20 cellular contexts compared by ENCODE assay signal in genomic region chr7:74197449-74198108, GRCh38. TPM values are rescaled to one million over a fixed set of nuclear protein-coding genes. Genes with fewer than 3 reads are reported as not detected.
DNase-seq lines count a peak whose midpoint lies in the region; ATAC-seq, FAIRE-seq and TF ChIP-seq lines count a peak whose summit lies in the region.
"Had no signal": no experiment of that assay in that cellular context is flagged by ENCODE, and none has a peak within 500 bp of the region (broad histone marks: within the 10 kb centered on the region; RNA-seq: fewer than 3 reads in every experiment).

No MANE protein-coding gene starts in this region.

- ATAC-seq in SK-N-SH treated with all-trans-retinoic acid at 6 μM for 48 hours (no peak), HepG2 (no peak; the same call in 1 of the 3 replicates), GM21360 (IDR thresholded peaks at IDR 0.05; ENCODE audit: unreplicated experiment) (no peak), HG03139 (IDR thresholded peaks at IDR 0.05; ENCODE audit: unreplicated experiment) (no peak)
- ATAC-seq: Right ventricle myocardium inferior; stimulated activated memory B cell treated with anti-CD40 and anti-IgM and Interleukin-4, amounts not matched to agents 10 μg/mL and 1 μg/mL and 100 μg/mL, for 72 hours had no signal

- H3K9me3 ChIP-seq in cardiac muscle cell (ENCODE audit: low read depth) (no peaks in the 10 kb centered on the region), HepG2 (ENCODE audit: low read length) (no peaks in the 10 kb centered on the region)

- TF ChIP-seq EP300 in HepG2 (IDR thresholded peaks at IDR 0.05; ENCODE audit: low read depth in 2 of 2, low read length in 2 of 2) (no peak), HepG2 (CRISPR knock-in tag; IDR thresholded peaks at IDR 0.05; ENCODE audit: borderline replicate concordance) (no peak)

- no peaks in the 10 kb centered on the region for H3K79me2 ChIP-seq in HepG2 (ENCODE audit: insufficient read depth, low read length)

- H3K27ac ChIP-seq in cardiac muscle cell = peak overlapping the region; percentile 72
- H3K27ac ChIP-seq in HepG2 (ENCODE audit: extremely low read length, insufficient read depth, low read length) = no peak overlapping the region
- H3K27ac ChIP-seq in temporal lobe (ENCODE audit: low read depth, low read length) = peak overlapping the region; percentile 50
- H3K27ac ChIP-seq: WERI-Rb-1 had no signal

- H3K36me3 ChIP-seq in cardiac muscle cell = peaks cover 28% of the 10 kb centered on the region
- H3K36me3 ChIP-seq in HepG2 (replicated peaks in 1 of 2; ENCODE audit: control insufficient read depth in 1 of 2, insufficient read depth in 2 of 2, low read length in 2 of 2) = peaks cover 18 to 31% of the 10 kb centered on the region in 2 experiments; a peak in 4 of 5 replicates

- POLR2A ChIA-PET in HepG2 (lab: Yijun Ruan, JAX) = no interaction called here

- 99% methylated on average over 8 of the region's 9 CpGs for WGBS in HepG2 (ENCODE audit: low lambda C conversion rate)

- H2AFZ ChIP-seq in HepG2 (ENCODE audit: low read length) = no peak overlapping the region

- H3K4me2 ChIP-seq in HepG2 (ENCODE audit: low read depth, low read length) = no peak overlapping the region

- TF ChIP-seq RAD21 in HepG2 (CRISPR knock-in tag; IDR thresholded peaks at IDR 0.05) = no peak

- no peak for DNase-seq in cardiac muscle cell (ENCODE audit: low read depth in 1 of 2, low spot score in 1 of 2)
- DNase-seq in cardiac septum (ENCODE audit: low spot score) = no peak
- DNase-seq in HepG2 (ENCODE audit: low spot score) = no peak
- DNase-seq in HTR-8/SVneo (ENCODE audit: insufficient read length, low spot score) = no peak
- DNase-seq: activated CD8-positive, alpha-beta memory T cell treated with anti-CD3 and anti-CD28 coated beads for 24 hours; anterior cingulate cortex; CD8-positive, alpha-beta memory T cell; NCI-H1048; NCI-H2081 treated with DMSO at 0.1 percent for 48 hours; NCI-H510A treated with DMSO at 0.1 percent for 48 hours; trophoblast cell; WERI-Rb-1 had no signal

- in situ Hi-C loops in HepG2 (cut with HindIII; ENCODE audit: extremely low pct_ligation_motif_present, low pct_unique_long_range_greater_than_20kb) = no loop called here

- TF ChIP-seq CTCF in cardiac muscle cell (IDR thresholded peaks at IDR 0.05; ENCODE audit: low read depth, low read length) (no peak), HepG2 (CRISPR knock-in tag; IDR thresholded peaks at IDR 0.05) (no peak)

- H3K27me3 ChIP-seq in cardiac muscle cell = no peaks in the 10 kb centered on the region
- H3K27me3 ChIP-seq in HepG2 (ENCODE audit: control insufficient read depth in 1 of 2, insufficient read depth in 2 of 2, low read length in 2 of 2) = no peaks in the 10 kb centered on the region

- peak in 1 of 2 experiments; percentile 39; a peak in 1 of 4 replicates for TF ChIP-seq POLR2A in HepG2 (IDR thresholded peaks at IDR 0.05; ENCODE audit: insufficient read depth in 1 of 2, low read depth in 2 of 2, low read length in 2 of 2)

- H3K4me1 ChIP-seq in cardiac muscle cell (ENCODE audit: low read depth) (peaks cover 29% of the 10 kb centered on the region), HepG2 (ENCODE audit: insufficient read depth, low read length) (no peaks in the 10 kb centered on the region)

- BruUV-seq in HepG2 (replicated peaks; lab: Mats Ljungman, UMichigan) = no TSS peak

- no peaks in the 10 kb centered on the region for H4K20me1 ChIP-seq in HepG2 (ENCODE audit: insufficient read depth, low read length)

- H3K9ac ChIP-seq in HepG2 (ENCODE audit: insufficient read depth, low read depth, low read length) = no peak overlapping the region

- CTCF ChIA-PET in HepG2 (lab: Yijun Ruan, JAX; ENCODE audit: low intra/inter-chr PET ratio, low total read pairs) = no interaction called here

- intact Hi-C loops in cardiac septum (cut with DNase I) (no loop called here), HepG2 (cut with micrococcal nuclease; ENCODE audit: unreplicated experiment) (no loop called here)

- H3K4me3 ChIP-seq in cardiac muscle cell (no peak overlapping the region), HepG2 (replicated peaks in 1 of 3; ENCODE audit: insufficient read depth in 1 of 3, low read depth in 2 of 3, low read length in 3 of 3) (no peak overlapping the region)
- H3K4me3 ChIP-seq: lung had no signal

- FAIRE-seq in HepG2 (lab: Jason Lieb, UNC) (no peak), HTR-8/SVneo (lab: Jason Lieb, UNC) (no peak)
- FAIRE-seq: islet of Langerhans had no signal

RNA-seq across cellular contexts. Expression of gene LAT2, which starts 12.2 kb away (rescaled TPM):
- total RNA-seq in cardiac muscle cell (0.63 and 1.1 TPM in 2 replicates), cardiac septum (2.3 TPM), HepG2 (2016; rRNA removed; fragmentation: Illumina TruSeq; extraction: Trizol) (0.83 and 1.00 TPM in 2 replicates), temporal lobe (0.98 TPM)
- polyA plus RNA-seq in cardiac muscle cell (0.86 and 0.94 TPM in 2 replicates), HepG2 (2011; rRNA removed) (0.75 and 0.95 TPM in 2 replicates)
- 0.18 and 0.20 TPM in 2 replicates for total RNA-seq in HepG2 (2016; cell fraction: cytosol; rRNA removed; fragmentation: Illumina TruSeq; extraction: Trizol; ENCODE audit: low read depth)
- 0.93 and 0.97 TPM in 2 replicates for total RNA-seq in HepG2 (2016; cell fraction: insoluble cytoplasmic fraction; rRNA removed; fragmentation: Illumina TruSeq; extraction: Trizol)
- 0.31 and 0.43 TPM in 2 replicates for total RNA-seq in HepG2 (2016; cell fraction: membrane; rRNA removed; fragmentation: Illumina TruSeq; extraction: Trizol)
- total RNA-seq in HepG2 (2016; cell fraction: nucleus; rRNA removed; fragmentation: Illumina TruSeq; extraction: Trizol) = 0.44 and 0.78 TPM in 2 replicates
- polyA plus RNA-seq in HepG2 (2011; cell fraction: cytosol; rRNA removed) = 0.67 and 0.77 TPM in 2 replicates
- polyA plus RNA-seq in HepG2 (2011; cell fraction: nucleus; rRNA removed) = 0.90 and 1.1 TPM in 2 replicates
- 0.32 and 0.43 TPM in 2 replicates for polyA plus RNA-seq in HepG2 (2012)
- polyA plus RNA-seq in HepG2 (2016; cell fraction: cytosol; fragmentation: Illumina TruSeq; extraction: Trizol; ENCODE audit: low read depth) = 0.17 and 0.32 TPM in 2 replicates
- polyA plus RNA-seq in HepG2 (2016; cell fraction: insoluble cytoplasmic fraction; fragmentation: Illumina TruSeq; extraction: Trizol; ENCODE audit: low read depth) = 0.59 and 1.4 TPM in 2 replicates
- polyA plus RNA-seq in HepG2 (2016; cell fraction: membrane; fragmentation: Illumina TruSeq; extraction: Trizol; ENCODE audit: low read depth) = 0.66 and 0.90 TPM in 2 replicates
- polyA plus RNA-seq in HepG2 (2016; cell fraction: nucleus; fragmentation: Illumina TruSeq; extraction: Trizol; ENCODE audit: insufficient read depth, low read depth) = 0.67 and 2.3 TPM in 2 replicates
- polyA minus RNA-seq in HepG2 (2011; rRNA and poly(A)+ RNA removed; ENCODE audit: low replicate concordance) = 0.62 and 1.2 TPM in 2 replicates
- polyA minus RNA-seq in HepG2 (2011; cell fraction: cytosol; rRNA and poly(A)+ RNA removed) = not detected in 2 replicates
- polyA minus RNA-seq in HepG2 (2011; cell fraction: nucleus; rRNA and poly(A)+ RNA removed) = 0.25 TPM in 1 of 2 replicates, not detected in the other

RNA-seq across cellular contexts. Expression of gene EIF4H, which starts 23.4 kb away (rescaled TPM):
- 314 and 330 TPM in 2 replicates for total RNA-seq in cardiac muscle cell
- polyA plus RNA-seq in cardiac muscle cell = 323 and 395 TPM in 2 replicates
- 168 TPM for total RNA-seq in cardiac septum
- 321 and 356 TPM in 2 replicates for total RNA-seq in HepG2 (2016; rRNA removed; fragmentation: Illumina TruSeq; extraction: Trizol)
- 23.2 and 29.3 TPM in 2 replicates for total RNA-seq in HepG2 (2016; cell fraction: cytosol; rRNA removed; fragmentation: Illumina TruSeq; extraction: Trizol; ENCODE audit: low read depth)
- 329 and 330 TPM in 2 replicates for total RNA-seq in HepG2 (2016; cell fraction: insoluble cytoplasmic fraction; rRNA removed; fragmentation: Illumina TruSeq; extraction: Trizol)
- 89.4 and 96.4 TPM in 2 replicates for total RNA-seq in HepG2 (2016; cell fraction: membrane; rRNA removed; fragmentation: Illumina TruSeq; extraction: Trizol)
- 126 and 145 TPM in 2 replicates for total RNA-seq in HepG2 (2016; cell fraction: nucleus; rRNA removed; fragmentation: Illumina TruSeq; extraction: Trizol)
- polyA plus RNA-seq in HepG2 (2011; rRNA removed) = 200 and 232 TPM in 2 replicates
- polyA plus RNA-seq in HepG2 (2011; cell fraction: cytosol; rRNA removed) = 246 and 252 TPM in 2 replicates
- polyA plus RNA-seq in HepG2 (2011; cell fraction: nucleus; rRNA removed) = 96.2 and 102 TPM in 2 replicates
- 170 and 183 TPM in 2 replicates for polyA plus RNA-seq in HepG2 (2012)
- polyA plus RNA-seq in HepG2 (2016; cell fraction: cytosol; fragmentation: Illumina TruSeq; extraction: Trizol; ENCODE audit: low read depth) = 19.6 and 20.9 TPM in 2 replicates
- polyA plus RNA-seq in HepG2 (2016; cell fraction: insoluble cytoplasmic fraction; fragmentation: Illumina TruSeq; extraction: Trizol; ENCODE audit: low read depth) = 319 and 333 TPM in 2 replicates
- polyA plus RNA-seq in HepG2 (2016; cell fraction: membrane; fragmentation: Illumina TruSeq; extraction: Trizol; ENCODE audit: low read depth) = 53.6 and 62.6 TPM in 2 replicates
- polyA plus RNA-seq in HepG2 (2016; cell fraction: nucleus; fragmentation: Illumina TruSeq; extraction: Trizol; ENCODE audit: insufficient read depth, low read depth) = 181 and 191 TPM in 2 replicates
- polyA minus RNA-seq in HepG2 (2011; rRNA and poly(A)+ RNA removed; ENCODE audit: low replicate concordance) = 265 and 269 TPM in 2 replicates
- polyA minus RNA-seq in HepG2 (2011; cell fraction: cytosol; rRNA and poly(A)+ RNA removed) = 130 and 142 TPM in 2 replicates
- 82.8 and 86.5 TPM in 2 replicates for polyA minus RNA-seq in HepG2 (2011; cell fraction: nucleus; rRNA and poly(A)+ RNA removed)
- 105 TPM for total RNA-seq in temporal lobe

RNA-seq across cellular contexts. Expression of gene RFC2, which starts 56.6 kb away (rescaled TPM):
- total RNA-seq in cardiac muscle cell (14.6 and 26.8 TPM in 2 replicates), cardiac septum (8.3 TPM), HepG2 (2016; rRNA removed; fragmentation: Illumina TruSeq; extraction: Trizol) (43.5 and 51.2 TPM in 2 replicates), temporal lobe (15.7 TPM)
- polyA plus RNA-seq in cardiac muscle cell (49.2 and 69.2 TPM in 2 replicates), HepG2 (2011; rRNA removed) (14.2 and 14.6 TPM in 2 replicates)
- total RNA-seq in HepG2 (2016; cell fraction: cytosol; rRNA removed; fragmentation: Illumina TruSeq; extraction: Trizol; ENCODE audit: low read depth) = 22.7 TPM in 2 replicates
- 44.7 and 55.0 TPM in 2 replicates for total RNA-seq in HepG2 (2016; cell fraction: insoluble cytoplasmic fraction; rRNA removed; fragmentation: Illumina TruSeq; extraction: Trizol)
- 29.4 and 29.5 TPM in 2 replicates for total RNA-seq in HepG2 (2016; cell fraction: membrane; rRNA removed; fragmentation: Illumina TruSeq; extraction: Trizol)
- 16.1 and 16.4 TPM in 2 replicates for total RNA-seq in HepG2 (2016; cell fraction: nucleus; rRNA removed; fragmentation: Illumina TruSeq; extraction: Trizol)
- polyA plus RNA-seq in HepG2 (2011; cell fraction: cytosol; rRNA removed) = 12.7 and 17.2 TPM in 2 replicates
- 4.5 TPM in 2 replicates for polyA plus RNA-seq in HepG2 (2011; cell fraction: nucleus; rRNA removed)
- 8.2 and 15.6 TPM in 2 replicates for polyA plus RNA-seq in HepG2 (2012)
- 20.5 and 22.0 TPM in 2 replicates for polyA plus RNA-seq in HepG2 (2016; cell fraction: cytosol; fragmentation: Illumina TruSeq; extraction: Trizol; ENCODE audit: low read depth)
- 64.2 and 73.3 TPM in 2 replicates for polyA plus RNA-seq in HepG2 (2016; cell fraction: insoluble cytoplasmic fraction; fragmentation: Illumina TruSeq; extraction: Trizol; ENCODE audit: low read depth)
- polyA plus RNA-seq in HepG2 (2016; cell fraction: membrane; fragmentation: Illumina TruSeq; extraction: Trizol; ENCODE audit: low read depth) = 28.2 TPM in 2 replicates
- polyA plus RNA-seq in HepG2 (2016; cell fraction: nucleus; fragmentation: Illumina TruSeq; extraction: Trizol; ENCODE audit: insufficient read depth, low read depth) = 27.9 and 32.8 TPM in 2 replicates
- 19.7 and 106 TPM in 2 replicates for polyA minus RNA-seq in HepG2 (2011; rRNA and poly(A)+ RNA removed; ENCODE audit: low replicate concordance)
- 11.3 and 12.6 TPM in 2 replicates for polyA minus RNA-seq in HepG2 (2011; cell fraction: cytosol; rRNA and poly(A)+ RNA removed)
- polyA minus RNA-seq in HepG2 (2011; cell fraction: nucleus; rRNA and poly(A)+ RNA removed) = 9.6 and 11.5 TPM in 2 replicates
